21 cellular contexts compared by ENCODE assay signal in genomic region chr11:113817626-113818025, GRCh38. TPM values are rescaled to one million over a fixed set of nuclear protein-coding genes. Genes with fewer than 3 reads are reported as not detected.
DNase-seq lines count a peak whose midpoint lies in the region; ATAC-seq, FAIRE-seq and TF ChIP-seq lines count a peak whose summit lies in the region.
"Had no signal": no experiment of that assay in that cellular context is flagged by ENCODE, and none has a peak within 500 bp of the region (broad histone marks: within the 10 kb centered on the region; RNA-seq: fewer than 3 reads in every experiment).

No MANE protein-coding gene starts in this region.

- no peak overlapping the region for H2AK5ac ChIP-seq in trophoblast cell (ENCODE audit: low read length)

- TF ChIP-seq CTCF in left ventricle myocardium inferior (IDR thresholded peaks at IDR 0.05; ENCODE audit: borderline replicate concordance) (no peak), GM23338 (conservative IDR thresholded peaks at IDR 0.05; ENCODE audit: low read depth in 2 of 2) (no peak), astrocyte (IDR thresholded peaks at IDR 0.05; ENCODE audit: insufficient read depth, low read depth, low read length) (no peak)

- no peak overlapping the region for H4K12ac ChIP-seq in trophoblast cell (ENCODE audit: low read depth, low read length)

- no peak overlapping the region for H3K14ac ChIP-seq in trophoblast cell (ENCODE audit: low read length)

- H2AFZ ChIP-seq in GM23338, result no peak overlapping the region
- no peak overlapping the region for H2AFZ ChIP-seq in astrocyte (ENCODE audit: low read depth, low read length)
- no peak overlapping the region for H2AFZ ChIP-seq in trophoblast cell (ENCODE audit: insufficient read depth, low read length, poor library complexity)

- DNase-seq in left ventricle myocardium inferior (no peak), Right ventricle myocardium superior (no peak), GM23338 (ENCODE audit: low spot score) (no peak), astrocyte (ENCODE audit: low read depth) (no peak), trophoblast cell (peak; percentile 4 to 45), T1000 (lab: John Stamatoyannopoulos, UW) (no peak)
- no peak for DNase-seq in activated CD8-positive, alpha-beta memory T cell treated with anti-CD3 and anti-CD28 coated beads, Interleukin-2, amount 50 U/mL, for 4 hours
- DNase-seq: C1 segment of cervical spinal cord; Calu3; CD4-positive, alpha-beta memory T cell; COR-L47; H7 had no signal

- H3K18ac ChIP-seq in trophoblast cell (ENCODE audit: low read length), result no peak overlapping the region

- H3K9me3 Mint-ChIP-seq in GM23338 (no peaks in the 10 kb centered on the region), astrocyte (ENCODE audit: unreplicated experiment) (no peaks in the 10 kb centered on the region)

- H3K4me3 ChIP-seq in left ventricle myocardium inferior, result no peak overlapping the region
- no peak overlapping the region for H3K4me3 ChIP-seq in GM23338
- no peak overlapping the region for H3K4me3 ChIP-seq in astrocyte (ENCODE audit: insufficient read depth, low read depth, low read length)
- no peak overlapping the region for H3K4me3 ChIP-seq in trophoblast cell (ENCODE audit: low read depth, low read length)

- peaks cover 81% of the 10 kb centered on the region for H3K36me3 Mint-ChIP-seq in GM23338 (ENCODE audit: low read depth)
- H3K36me3 Mint-ChIP-seq in astrocyte (ENCODE audit: low read depth, unreplicated experiment), result peaks cover 14% of the 10 kb centered on the region

- no peak overlapping the region for H4K8ac ChIP-seq in trophoblast cell (ENCODE audit: low read depth, low read length)

- H3F3A ChIP-seq in GM23338 (replicated peaks; ENCODE audit: low read depth), result 0 out of 2 replicates have a peak, but pooled peaks cover 6% of the 10 kb centered on the region

- H3K27ac Mint-ChIP-seq in GM23338 (no peak overlapping the region), astrocyte (ENCODE audit: unreplicated experiment) (peak overlapping the region; percentile 59)
- H3K27ac Mint-ChIP-seq: CD4-positive, alpha-beta memory T cell had no signal

- intact Hi-C loops in left ventricle myocardium inferior (cut with micrococcal nuclease) (no loop called here), Right ventricle myocardium superior (cut with DNase I) (no loop called here)

- H4K91ac ChIP-seq in trophoblast cell (ENCODE audit: low read depth, low read length), result no peak overlapping the region

- H3K79me2 ChIP-seq in GM23338 (replicated peaks; ENCODE audit: insufficient read depth) (peaks cover 14% of the 10 kb centered on the region; the same call in 1 of the 2 replicates), astrocyte (ENCODE audit: insufficient read depth, low read length) (no peaks in the 10 kb centered on the region), trophoblast cell (ENCODE audit: control insufficient read depth, insufficient read depth, low read length, poor library complexity) (no peaks in the 10 kb centered on the region)

- H2BK12ac ChIP-seq in trophoblast cell (ENCODE audit: low read length), result no peak overlapping the region

- ATAC-seq in Right ventricle myocardium superior (ENCODE audit: poor library complexity), result no peak
- no peak for ATAC-seq in GM23338
- no peak for ATAC-seq in GM21723 (IDR thresholded peaks at IDR 0.05; ENCODE audit: unreplicated experiment)
- ATAC-seq: HCT116 had no signal

- H3K4me1 Mint-ChIP-seq in GM23338, result peaks cover 6% of the 10 kb centered on the region; the same call in 2 of the 3 replicates
- H3K4me1 Mint-ChIP-seq in astrocyte (ENCODE audit: low read depth, unreplicated experiment), result peaks cover 20% of the 10 kb centered on the region
- H3K4me1 Mint-ChIP-seq: CD4-positive, alpha-beta memory T cell had no signal

- no peak overlapping the region for H3K4ac ChIP-seq in trophoblast cell (ENCODE audit: low read depth, low read length)

- H3K27me3 Mint-ChIP-seq in GM23338 (ENCODE audit: insufficient read depth, low read depth, poor library complexity) (no peaks in the 10 kb centered on the region), astrocyte (ENCODE audit: low read depth, unreplicated experiment) (no peaks in the 10 kb centered on the region)
- H3K27me3 Mint-ChIP-seq: CD4-positive, alpha-beta memory T cell had no signal

- no peak overlapping the region for H2BK5ac ChIP-seq in trophoblast cell (ENCODE audit: low read depth, low read length, poor library complexity)

- no peak overlapping the region for H2BK120ac ChIP-seq in trophoblast cell (ENCODE audit: insufficient read depth, low read length, poor library complexity)

- no peak overlapping the region for H3K23ac ChIP-seq in trophoblast cell (ENCODE audit: low read length)

- H3K4me2 ChIP-seq in GM23338 (no peak overlapping the region), astrocyte (ENCODE audit: low read length) (no peak overlapping the region), trophoblast cell (ENCODE audit: low read length) (no peak overlapping the region)

- FAIRE-seq in astrocyte (lab: Jason Lieb, UNC), result no peak
- FAIRE-seq: G401.6, GM19239, H1 had no signal

- H3K9me3 ChIP-seq in left ventricle myocardium inferior (replicated peaks) (no peaks in the 10 kb centered on the region), astrocyte (ENCODE audit: insufficient read depth, low read depth, low read length) (no peaks in the 10 kb centered on the region), trophoblast cell (ENCODE audit: insufficient read depth, low read depth, low read length) (no peaks in the 10 kb centered on the region)

- H3K4me1 ChIP-seq in left ventricle myocardium inferior (peaks cover 13% of the 10 kb centered on the region), GM23338 (ENCODE audit: insufficient read depth) (no peaks in the 10 kb centered on the region), astrocyte (ENCODE audit: insufficient read depth, low read length) (no peaks in the 10 kb centered on the region), trophoblast cell (ENCODE audit: control insufficient read depth in 1 of 2, insufficient read depth in 2 of 2, low read length in 2 of 2) (no peaks in the 10 kb centered on the region)

- H3K9me2 ChIP-seq in GM23338 (ENCODE audit: insufficient read depth), result no peaks in the 10 kb centered on the region

- H3K27me3 ChIP-seq in left ventricle myocardium inferior (ENCODE audit: low read depth) (no peaks in the 10 kb centered on the region), GM23338 (ENCODE audit: insufficient read depth) (no peaks in the 10 kb centered on the region), astrocyte (ENCODE audit: insufficient read depth, low read length) (no peaks in the 10 kb centered on the region), trophoblast cell (ENCODE audit: insufficient read depth, low read length) (no peaks in the 10 kb centered on the region)

- H3K79me1 ChIP-seq in trophoblast cell (ENCODE audit: low read length), result no peaks in the 10 kb centered on the region

- H3K27ac ChIP-seq in left ventricle myocardium inferior (replicated peaks) (peak overlapping the region; percentile 14), GM23338 (ENCODE audit: low read depth) (peak overlapping the region; percentile 82), astrocyte (ENCODE audit: low read depth, low read length) (no peak overlapping the region), trophoblast cell (ENCODE audit: low read depth, low read length) (no peak overlapping the region)

- H4K20me1 ChIP-seq in GM23338 (replicated peaks; ENCODE audit: insufficient read depth) (no peaks in the 10 kb centered on the region; the same call in 1 of the 2 replicates), astrocyte (ENCODE audit: insufficient read depth, low read length) (no peaks in the 10 kb centered on the region)

- H3K36me3 ChIP-seq in left ventricle myocardium inferior (peaks cover 90% of the 10 kb centered on the region), GM23338 (ENCODE audit: insufficient read depth) (peaks cover 74% of the 10 kb centered on the region), astrocyte (ENCODE audit: insufficient read depth, low read length) (no peaks in the 10 kb centered on the region), trophoblast cell (ENCODE audit: control insufficient read depth in 1 of 2, insufficient read depth in 2 of 2, low read length in 2 of 2) (peaks cover 10% of the 10 kb centered on the region in 2 experiments)

- H3K4me3 Mint-ChIP-seq in GM23338 (no peak overlapping the region), astrocyte (ENCODE audit: unreplicated experiment) (no peak overlapping the region)
- H3K4me3 Mint-ChIP-seq: CD4-positive, alpha-beta memory T cell had no signal

- no peak overlapping the region for H3K9ac ChIP-seq in astrocyte (ENCODE audit: low read length)
- no peak overlapping the region for H3K9ac ChIP-seq in trophoblast cell (ENCODE audit: low read length)

- WGBS in trophoblast cell (ENCODE audit: extremely low coverage, insufficient coverage, insufficient read length), result no CpG with 5 or more reads among the region's 6 CpGs

TF ChIP-seq in GM23338, 12 proteins besides CTCF, POLR2A, EP300 and RAD21 (continues in another document):
- TF ChIP-seq EZH2 (IDR thresholded peaks at IDR 0.05; ENCODE audit: low read depth, unreplicated experiment) (no peak), POLR2AphosphoS5 (IDR thresholded peaks at IDR 0.05; ENCODE audit: low read depth) (no peak)

RNA-seq across cellular contexts. Expression of gene CLDN25, which starts 38.0 kb away (rescaled TPM):
- total RNA-seq in left ventricle myocardium inferior (not detected), Right ventricle myocardium superior (not detected), astrocyte (not detected in 2 replicates)
- total RNA-seq in GM23338 (2014; rRNA removed; shearing (Covaris generic)), result not detected in 2 replicates
- polyA plus RNA-seq in GM23338 (2016; fragmentation: Nextera tagmentation; extraction: Ambion mirVana), result not detected in 2 replicates
- not detected in 2 replicates for polyA plus RNA-seq in trophoblast cell (2013)
- total RNA-seq: A172; A673; Calu3; CD4-positive, alpha-beta memory T cell; Daoy; H1; H7 had no signal
- polyA plus RNA-seq: BJ; CD4-positive, alpha-beta memory T cell; H1 had no signal

RNA-seq across cellular contexts. Expression of gene ZW10, which starts 44.1 kb away (rescaled TPM):
- total RNA-seq in left ventricle myocardium inferior (8.6 TPM), Right ventricle myocardium superior (8.4 TPM), astrocyte (16.6 and 17.9 TPM in 2 replicates)
- 24.5 and 30.5 TPM in 2 replicates for total RNA-seq in GM23338 (2014; rRNA removed; shearing (Covaris generic))
- polyA plus RNA-seq in GM23338 (2016; fragmentation: Nextera tagmentation; extraction: Ambion mirVana), result 8.9 and 12.3 TPM in 2 replicates
- polyA plus RNA-seq in trophoblast cell (2013), result 14.3 and 14.6 TPM in 2 replicates

RNA-seq across cellular contexts. Expression of gene USP28, which starts 57.7 kb away (rescaled TPM):
- 113 TPM for total RNA-seq in left ventricle myocardium inferior
- total RNA-seq in Right ventricle myocardium superior, result 136 TPM
- total RNA-seq in GM23338 (2014; rRNA removed; shearing (Covaris generic)), result 171 and 215 TPM in 2 replicates
- 66.6 and 73.9 TPM in 2 replicates for polyA plus RNA-seq in GM23338 (2016; fragmentation: Nextera tagmentation; extraction: Ambion mirVana)
- total RNA-seq in astrocyte, result 35.0 and 39.3 TPM in 2 replicates
- 20.5 and 22.3 TPM in 2 replicates for polyA plus RNA-seq in trophoblast cell (2013)

Comparison
In these comparisons a context has a peak if more than half of its experiments do, and no peak if none do; other contexts are left out.
1. DNase-seq: peak in trophoblast cell (2 of 2); none in left ventricle myocardium inferior (single experiment), Right ventricle myocardium superior (single experiment), GM23338 (single experiment), astrocyte (single experiment), T1000 (single experiment) and activated CD8-positive, alpha-beta memory T cell treated with anti-CD3 and anti-CD28 coated beads, Interleukin-2, amount 50 U/mL, for 4 hours (single experiment).
2. H3K27ac ChIP-seq: peak in left ventricle myocardium inferior (single experiment) and GM23338 (single experiment); none in astrocyte (single experiment) and trophoblast cell (single experiment).